Comparison of ENCODE assay signal across 25 cellular contexts in the genomic region with DNA sequence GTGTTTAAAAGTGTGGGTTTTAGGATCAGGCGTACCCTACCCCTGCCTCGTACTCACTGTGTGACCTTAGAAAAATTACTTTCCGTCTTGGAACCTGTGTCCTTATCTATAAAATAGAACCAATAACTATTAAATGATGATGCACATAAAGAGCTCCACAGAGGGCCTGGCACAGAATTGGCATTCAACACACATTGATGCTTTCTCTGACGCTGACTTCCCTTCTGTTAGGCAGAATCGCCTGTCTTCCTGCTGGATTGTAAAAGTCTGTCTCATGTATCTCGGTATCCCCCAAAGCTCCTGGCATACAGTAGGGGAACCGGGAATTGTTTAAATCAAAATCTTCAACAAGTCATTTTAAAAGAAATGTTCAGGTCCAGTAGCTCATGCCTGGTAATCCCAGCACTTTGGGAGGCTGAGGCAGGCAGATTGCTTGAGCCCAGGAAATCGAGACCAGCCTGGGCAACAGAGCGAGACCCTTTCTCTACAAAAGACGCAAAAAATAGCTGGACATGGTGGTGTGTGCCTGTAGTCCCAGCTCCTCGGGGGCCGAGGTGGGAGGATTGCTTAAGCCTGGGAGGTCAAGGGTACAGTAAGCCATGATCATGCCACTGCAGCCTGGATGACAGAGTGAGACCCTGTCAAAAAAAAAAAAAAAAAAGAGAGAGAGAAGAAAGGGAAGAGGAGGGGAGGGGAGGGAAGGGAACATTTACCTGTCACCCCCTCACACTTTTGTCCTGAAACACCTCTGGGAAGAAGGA. TPM values are rescaled to one million over a fixed set of nuclear protein-coding genes. Genes with fewer than 3 reads are reported as not detected.
DNase-seq lines count a peak whose midpoint lies in the region; ATAC-seq, FAIRE-seq and TF ChIP-seq lines count a peak whose summit lies in the region.
"Had no signal": no experiment of that assay in that cellular context is flagged by ENCODE, and none has a peak within 500 bp of the region (broad histone marks: within the 10 kb centered on the region; RNA-seq: fewer than 3 reads in every experiment).

No MANE protein-coding gene starts in this region.

- H3F3A ChIP-seq in PC-3 (ENCODE audit: low read length, unreplicated experiment): no peaks in the 10 kb centered on the region

- H3K4me1 ChIP-seq in A549 (peaks cover 49% of the 10 kb centered on the region), PC-3 (ENCODE audit: insufficient read depth, low read length) (peaks cover 36% of the 10 kb centered on the region), pancreas (peaks cover 46 to 84% (median 70%) of the 10 kb centered on the region in 3 donors)
- H3K4me1 ChIP-seq: HAP-1 had no signal

- H3K27me3 ChIP-seq in PC-3 (ENCODE audit: low read length) (no peaks in the 10 kb centered on the region), pancreas (no peaks in the 10 kb centered on the region)
- H3K27me3 ChIP-seq: ascending aorta had no signal

- no peak for FAIRE-seq in A549 (lab: Jason Lieb, UNC)
- FAIRE-seq in pancreas (lab: Jason Lieb, UNC): no peak
- FAIRE-seq: GM12878, HTR-8/SVneo had no signal

- no peaks in the 10 kb centered on the region for H4K20me1 ChIP-seq in PC-3 (ENCODE audit: low read length)

- DNase-seq in A549 (ENCODE audit: low read depth in 1 of 2, low spot score in 1 of 2): no peak
- no peak for DNase-seq in PC-3
- DNase-seq in epithelial cell of prostate (ENCODE audit: low read depth, low spot score): no peak
- no peak for DNase-seq in pancreas
- DNase-seq in DMS153 treated with DMSO at 0.1 percent for 48 hours (lab: John Stamatoyannopoulos, UW; ENCODE audit: unreplicated experiment): no peak
- DNase-seq in inferior parietal cortex (ENCODE audit: extremely low spot score): no peak
- no peak for DNase-seq in HuH-7.5 (ENCODE audit: low spot score)
- DNase-seq in SK-N-DZ (ENCODE audit: low spot score): no peak
- DNase-seq: ACHN; activated naive CD4-positive, alpha-beta T cell treated with anti-CD3 and anti-CD28 coated beads, Interleukin-2, amount 50 U/mL, for 16 hours; DMS79 treated with DMSO at 0.1 percent for 48 hours; effector CD4-positive, alpha-beta T cell; Kasumi-1; left ventricle myocardium superior; midbrain; natural killer cell; NCI-H187 treated with DMSO at 0.1 percent for 48 hours had no signal

- WGBS in A549 (ENCODE audit: missing lambda C conversion rate): 95% methylated on average over 12 of the region's 12 CpGs
- 49 to 55% methylated on average over 12 of the region's 12 CpGs for WGBS in pancreas, 2 donors

- BruUV-seq in PC-3 (replicated peaks; lab: Mats Ljungman, UMichigan): no TSS peak

- intact Hi-C loops in PC-3 (cut with micrococcal nuclease) (no loop called here), pancreas (cut with DNase I) (loop anchor here in 1 of 3 donors (10.0 kb wide), 1 partner anchor 69 kb away; no protein-coding TSS in a partner anchor)

- H3K4me2 ChIP-seq in A549: peak overlapping the region; percentile 51
- peak overlapping the region; percentile 53; the same call in 1 of the 2 replicates for H3K4me2 ChIP-seq in PC-3 (ENCODE audit: low read length)

- H3K4me3 ChIP-seq in A549 (no peak overlapping the region), PC-3 (ENCODE audit: low read length) (no peak overlapping the region), pancreas (peak overlapping the region in 1 of 4 donors; percentile 18)
- H3K4me3 ChIP-seq: ascending aorta, GM12878, HAP-1 had no signal

- H3K79me2 ChIP-seq in PC-3 (ENCODE audit: low read length): peaks cover 42% of the 10 kb centered on the region

- no peak overlapping the region for H2AFZ ChIP-seq in PC-3 (ENCODE audit: low read length)

- H3K36me3 ChIP-seq in PC-3 (ENCODE audit: low read depth, low read length) (no peaks in the 10 kb centered on the region; the same call in 1 of the 2 replicates), pancreas (no peaks in the 10 kb centered on the region)
- H3K36me3 ChIP-seq: ascending aorta, HAP-1 had no signal

- POLR2A ChIA-PET in A549 (lab: Yijun Ruan, JAX) (interaction anchor here (0.5 kb wide), 1 partner anchor 66 kb away, joined by 3 read pairs; no protein-coding TSS in a partner anchor), PC-3 (lab: Charles Lee; ENCODE audit: unreplicated experiment) (no interaction called here)

- peak overlapping the region in 1 of 2 experiments; percentile 72; a peak in 4 of 6 replicates for H3K27ac ChIP-seq in A549
- H3K27ac ChIP-seq in PC-3 (ENCODE audit: low read length): peak overlapping the region; percentile 62
- peak overlapping the region; percentile 53 for H3K27ac ChIP-seq in epithelial cell of prostate
- H3K27ac ChIP-seq in pancreas: peak overlapping the region in 3 of 4 donors; percentile 31 to 75 (median 72)
- H3K27ac ChIP-seq: ascending aorta had no signal

- H3K9ac ChIP-seq in PC-3 (ENCODE audit: low read length): no peak overlapping the region

- ATAC-seq in A549: no peak
- no peak for ATAC-seq in PC-3
- no peak for ATAC-seq in pancreas
- ATAC-seq: GM12878, left ventricle myocardium superior, natural killer cell had no signal

- TF ChIP-seq RAD21 in A549 (conservative IDR thresholded peaks at IDR 0.05 in 1 of 2, IDR thresholded peaks at IDR 0.05 in 1 of 2): no peak

- TF ChIP-seq CTCF in A549 (IDR thresholded peaks at IDR 0.05): no peak
- TF ChIP-seq CTCF in PC-3 (conservative IDR thresholded peaks at IDR 0.05; ENCODE audit: low read depth, low read length): no peak
- TF ChIP-seq CTCF in pancreas (IDR thresholded peaks at IDR 0.05): no peak

- H3K9me2 ChIP-seq in PC-3 (replicated peaks; ENCODE audit: low read length): no peaks in the 10 kb centered on the region

- no peaks in the 10 kb centered on the region for H3K9me3 ChIP-seq in A549
- no peaks in the 10 kb centered on the region for H3K9me3 ChIP-seq in PC-3 (ENCODE audit: low read length)
- H3K9me3 ChIP-seq in pancreas: no peaks in the 10 kb centered on the region
- H3K9me3 ChIP-seq: ascending aorta, HAP-1 had no signal

- TF ChIP-seq POLR2A in A549 (IDR thresholded peaks at IDR 0.05; ENCODE audit: low read length): no peak

- no peak for TF ChIP-seq EP300 in A549 (IDR thresholded peaks at IDR 0.05)

- CTCF ChIA-PET in A549 (lab: Yijun Ruan, JAX): interaction anchor here (1.3 to 4.1 kb wide), 5 partner anchors 9 to 67 kb away, joined by 3 to 24 read pairs (median 4); partner anchors contain the start of gene TMEM51
- CTCF ChIA-PET in PC-3 (lab: Charles Lee): no interaction called here

TF ChIP-seq in A549, 52 proteins besides CTCF, POLR2A, EP300 and RAD21 (continues in another document):
- no peak for TF ChIP-seq ATOH8 (CRISPR knock-in tag; IDR thresholded peaks at IDR 0.05; ENCODE audit: low read depth)
- no peak for TF ChIP-seq SMC3 (IDR thresholded peaks at IDR 0.05)
- no peak for TF ChIP-seq HOXB13 (CRISPR knock-in tag; IDR thresholded peaks at IDR 0.05; ENCODE audit: low read depth)
- TF ChIP-seq, protein P1, sequence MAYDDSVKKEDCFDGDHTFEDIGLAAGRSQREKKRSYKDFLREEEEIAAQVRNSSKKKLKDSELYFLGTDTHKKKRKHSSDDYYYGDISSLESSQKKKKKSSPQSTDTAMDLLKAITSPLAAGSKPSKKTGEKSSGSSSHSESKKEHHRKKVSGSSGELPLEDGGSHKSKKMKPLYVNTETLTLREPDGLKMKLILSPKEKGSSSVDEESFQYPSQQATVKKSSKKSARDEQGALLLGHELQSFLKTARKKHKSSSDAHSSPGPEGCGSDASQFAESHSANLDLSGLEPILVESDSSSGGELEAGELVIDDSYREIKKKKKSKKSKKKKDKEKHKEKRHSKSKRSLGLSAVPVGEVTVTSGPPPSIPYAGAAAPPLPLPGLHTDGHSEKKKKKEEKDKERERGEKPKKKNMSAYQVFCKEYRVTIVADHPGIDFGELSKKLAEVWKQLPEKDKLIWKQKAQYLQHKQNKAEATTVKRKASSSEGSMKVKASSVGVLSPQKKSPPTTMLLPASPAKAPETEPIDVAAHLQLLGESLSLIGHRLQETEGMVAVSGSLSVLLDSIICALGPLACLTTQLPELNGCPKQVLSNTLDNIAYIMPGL (CRISPR knock-in tag; IDR thresholded peaks at IDR 0.05; ENCODE audit: borderline replicate concordance): no peak
- TF ChIP-seq FOXS1 (CRISPR knock-in tag; IDR thresholded peaks at IDR 0.05): no peak
- no peak for TF ChIP-seq NPAS2 (CRISPR knock-in tag; IDR thresholded peaks at IDR 0.05; ENCODE audit: borderline replicate concordance)
- TF ChIP-seq TFCP2L1 (CRISPR knock-in tag; IDR thresholded peaks at IDR 0.05): no peak
- no peak for TF ChIP-seq RCOR1 (IDR thresholded peaks at IDR 0.05; ENCODE audit: low read depth, low read length)
- TF ChIP-seq HEYL (CRISPR knock-in tag; IDR thresholded peaks at IDR 0.05): no peak
- no peak for TF ChIP-seq RFX5 (IDR thresholded peaks at IDR 0.05)
- no peak for TF ChIP-seq MAZ (IDR thresholded peaks at IDR 0.05; ENCODE audit: borderline replicate concordance, low read depth, low read length)

RNA-seq across cellular contexts. Expression of gene FHAD1, which starts 41.3 kb away (rescaled TPM):
- polyA plus RNA-seq in A549 (2011; rRNA removed): 0.28 and 0.31 TPM in 2 replicates
- 0.30 TPM in 2 replicates for polyA plus RNA-seq in A549 (2012; cell fraction: cytosol; rRNA removed)
- 0.30 and 0.49 TPM in 2 replicates for polyA plus RNA-seq in A549 (2012; cell fraction: nucleus; rRNA removed)
- polyA plus RNA-seq in A549 (2017; fragmentation: RNase III; extraction: RNeasy Plus Mini Kit Qiagen cat#74134 plus additional on column Dnase treatment): 0.32 to 0.45 TPM (median 0.37 TPM) in 3 replicates
- polyA minus RNA-seq in A549 (2011; rRNA and poly(A)+ RNA removed): 0.41 and 0.68 TPM in 2 replicates
- 0.95 and 1.4 TPM in 2 replicates for total RNA-seq in PC-3 (2014; rRNA removed)
- total RNA-seq in pancreas: 1 to 10 TPM; 1.1 to 5.5 (median 2.2) TPM
- polyA plus RNA-seq in pancreas: 1 to 10 TPM in 1 of 2 donors, under 1 TPM in 1; 0.75 to 2.1 TPM
- polyA plus RNA-seq in SK-N-DZ (2014; cell fraction: cytosol; rRNA removed): 1.2 and 1.6 TPM in 2 replicates
- 0.62 and 9.1 TPM in 2 replicates for polyA plus RNA-seq in SK-N-DZ (2014; cell fraction: nucleus; rRNA removed)
- total RNA-seq: activated T-helper 1 cell treated with anti-CD3 and anti-CD28 coated beads, Interleukin-12 subunit alpha, Interleukin-12 subunit beta, Interleukin-2, Interleukin-4 antibody, amounts not matched to agents 30 ng/mL and 10 ng/mL and 1 ng/mL, durations not matched to agents 14 hours and 24 hours and 36 hours; ascending aorta; chondrocyte; left ventricle myocardium superior had no signal
- polyA plus RNA-seq: BJ had no signal

RNA-seq across cellular contexts. Expression of gene TMEM51, which starts 52.2 kb away (rescaled TPM):
- polyA plus RNA-seq in A549 (2011; rRNA removed): 14.3 and 20.0 TPM in 2 replicates
- polyA plus RNA-seq in A549 (2012; cell fraction: cytosol; rRNA removed): 21.8 and 26.3 TPM in 2 replicates
- 34.5 and 38.7 TPM in 2 replicates for polyA plus RNA-seq in A549 (2012; cell fraction: nucleus; rRNA removed)
- 20.9 to 24.2 TPM (median 22.8 TPM) in 3 replicates for polyA plus RNA-seq in A549 (2017; fragmentation: RNase III; extraction: RNeasy Plus Mini Kit Qiagen cat#74134 plus additional on column Dnase treatment)
- polyA minus RNA-seq in A549 (2011; rRNA and poly(A)+ RNA removed): 8.4 and 9.5 TPM in 2 replicates
- 12.6 and 20.8 TPM in 2 replicates for total RNA-seq in PC-3 (2014; rRNA removed)
- 10 to 100 TPM; 18.4 to 42.1 (median 25.6) TPM for total RNA-seq in pancreas
- polyA plus RNA-seq in pancreas: 10 to 100 TPM; 18.2 to 28.2 TPM
- polyA plus RNA-seq in SK-N-DZ (2014; cell fraction: cytosol; rRNA removed): 27.4 and 37.8 TPM in 2 replicates
- polyA plus RNA-seq in SK-N-DZ (2014; cell fraction: nucleus; rRNA removed): 11.9 and 19.9 TPM in 2 replicates
- total RNA-seq: ascending aorta; natural killer cell; T-helper 2 cell treated with Interferon-gamma antibody and Interleukin-4, amounts not matched to agents 100 ng/mL and 5 ng/mL, for 36 hours had no signal
